1 cellular context compared by ENCODE assay signal in genomic region chr6:129575378-129576118, GRCh38.
TF ChIP-seq lines count a peak whose summit lies in the region.

No MANE protein-coding gene starts in this region.

TF ChIP-seq in WTC11, 78 proteins besides CTCF, POLR2A, EP300 and RAD21 (continued from another document):
- TF ChIP-seq, protein P1, sequence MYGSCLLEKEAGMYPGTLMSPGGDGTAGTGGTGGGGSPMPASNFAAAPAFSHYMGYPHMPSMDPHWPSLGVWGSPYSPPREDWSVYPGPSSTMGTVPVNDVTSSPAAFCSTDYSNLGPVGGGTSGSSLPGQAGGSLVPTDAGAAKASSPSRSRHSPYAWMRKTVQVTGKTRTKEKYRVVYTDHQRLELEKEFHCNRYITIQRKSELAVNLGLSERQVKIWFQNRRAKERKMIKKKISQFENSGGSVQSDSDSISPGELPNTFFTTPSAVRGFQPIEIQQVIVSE (CRISPR knock-in tag; IDR thresholded peaks at IDR 0.05; ENCODE audit: borderline replicate concordance), result no peak
- TF ChIP-seq ATF1 (CRISPR knock-in tag; IDR thresholded peaks at IDR 0.05), result no peak
- TF ChIP-seq, protein P2, sequence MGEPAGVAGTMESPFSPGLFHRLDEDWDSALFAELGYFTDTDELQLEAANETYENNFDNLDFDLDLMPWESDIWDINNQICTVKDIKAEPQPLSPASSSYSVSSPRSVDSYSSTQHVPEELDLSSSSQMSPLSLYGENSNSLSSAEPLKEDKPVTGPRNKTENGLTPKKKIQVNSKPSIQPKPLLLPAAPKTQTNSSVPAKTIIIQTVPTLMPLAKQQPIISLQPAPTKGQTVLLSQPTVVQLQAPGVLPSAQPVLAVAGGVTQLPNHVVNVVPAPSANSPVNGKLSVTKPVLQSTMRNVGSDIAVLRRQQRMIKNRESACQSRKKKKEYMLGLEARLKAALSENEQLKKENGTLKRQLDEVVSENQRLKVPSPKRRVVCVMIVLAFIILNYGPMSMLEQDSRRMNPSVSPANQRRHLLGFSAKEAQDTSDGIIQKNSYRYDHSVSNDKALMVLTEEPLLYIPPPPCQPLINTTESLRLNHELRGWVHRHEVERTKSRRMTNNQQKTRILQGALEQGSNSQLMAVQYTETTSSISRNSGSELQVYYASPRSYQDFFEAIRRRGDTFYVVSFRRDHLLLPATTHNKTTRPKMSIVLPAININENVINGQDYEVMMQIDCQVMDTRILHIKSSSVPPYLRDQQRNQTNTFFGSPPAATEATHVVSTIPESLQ (CRISPR knock-in tag; IDR thresholded peaks at IDR 0.05), result no peak
